In the genomic region with DNA sequence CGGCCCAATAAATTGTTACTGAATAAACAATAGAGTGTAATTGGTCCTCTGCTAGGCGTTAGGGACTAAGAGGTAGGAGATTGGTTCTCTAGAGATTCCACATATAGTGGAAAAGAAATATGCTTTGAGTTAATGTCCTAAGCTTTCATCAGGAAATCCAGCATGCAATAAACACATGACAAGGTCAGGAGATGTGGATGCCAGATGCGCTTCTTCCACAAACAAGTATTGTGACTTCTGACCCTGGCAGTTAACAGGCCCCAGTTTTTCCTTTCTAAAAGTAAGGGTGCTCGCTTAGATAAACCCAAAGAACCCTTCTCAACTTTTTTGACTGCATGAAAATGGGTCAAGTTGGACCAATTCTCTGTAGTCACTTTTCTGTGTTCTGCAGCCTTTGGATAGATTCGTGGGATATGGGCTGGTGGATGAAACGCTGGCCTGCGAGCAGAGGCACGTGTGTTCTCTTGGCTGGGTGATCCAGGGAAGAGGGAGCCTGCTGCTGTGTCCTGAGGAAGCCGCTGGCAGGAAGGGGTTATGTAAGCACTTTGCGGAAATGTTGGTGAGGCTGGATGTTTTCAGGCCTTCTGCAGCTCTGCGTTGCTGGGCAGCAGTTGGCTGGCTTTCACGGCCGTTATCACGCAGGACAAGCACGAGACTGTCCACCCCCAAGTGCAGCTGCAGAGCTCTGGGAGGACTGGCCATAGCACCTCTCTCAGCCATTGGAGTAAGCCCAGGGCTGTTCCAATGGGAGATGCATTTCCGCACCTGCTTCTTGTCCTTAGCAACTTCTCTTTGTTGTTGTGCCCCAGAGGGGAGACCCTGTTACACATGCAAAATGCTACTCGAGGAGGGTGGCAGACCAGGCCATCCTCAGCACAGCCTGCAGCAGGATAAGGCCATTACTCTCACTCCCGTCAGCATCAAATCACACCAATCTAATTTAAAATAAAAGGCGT, we compare ENCODE assay signal across 14 cellular contexts.
A peak's percentile ranks its signal among the peaks of the same experiment; 100 is the strongest.
DNase-seq lines count a peak whose midpoint lies in the region; ATAC-seq and TF ChIP-seq lines count a peak whose summit lies in the region.
"Had no signal": no experiment of that assay in that cellular context is flagged by ENCODE, and none has a peak within 500 bp of the region (broad histone marks: within the 10 kb centered on the region; RNA-seq: fewer than 3 reads in every experiment).

No MANE protein-coding gene starts in this region.

- DNase-seq in NCI-H748 (lab: John Stamatoyannopoulos, UW; ENCODE audit: unreplicated experiment) = peak; percentile 26
- DNase-seq in NCI-H748 treated with DMSO at 0.1 percent for 48 hours (lab: John Stamatoyannopoulos, UW) = no peak
- DNase-seq in nephron progenitor cell = peak; percentile 3
- peak; percentile 50 for DNase-seq in ureter (ENCODE audit: low spot score)
- DNase-seq in cerebellar nuclear complex (lab: John Stamatoyannopoulos, UW) = no peak
- no peak for DNase-seq in CD8-positive, alpha-beta memory T cell
- DNase-seq: activated CD8-positive, alpha-beta T cell treated with anti-CD3 and anti-CD28 coated beads for 36 hours; central memory CD4-positive, alpha-beta T cell; GDM1; small intestine; stimulated activated naive CD8-positive, alpha-beta T cell treated with anti-CD3 and anti-CD28 coated beads, Interleukin-15, amount 100 ng/mL, for 72 hours had no signal

- no peak overlapping the region for H3K27ac Mint-ChIP-seq in nephron progenitor cell
- peak overlapping the region in 1 of 8 donors; percentile 9 for H3K27ac Mint-ChIP-seq in CD8-positive, alpha-beta memory T cell
- H3K27ac Mint-ChIP-seq: activated CD8-positive, alpha-beta T cell treated with anti-CD3 and anti-CD28 coated beads for 36 hours had no signal

- 54 to 70% methylated on average over 7 to 11 of the region's 19 CpGs for WGBS in gastroesophageal sphincter (ENCODE audit: low coverage in 1 of 2), 2 donors

- TF ChIP-seq CTCF in gastroesophageal sphincter (IDR thresholded peaks at IDR 0.05) (no peak), nephron progenitor cell (IDR thresholded peaks at IDR 0.05) (no peak)

- POLR2A ChIA-PET in CD8-positive, alpha-beta memory T cell (lab: Charles Lee) = no interaction called here

- no peak overlapping the region for H3K4me3 ChIP-seq in gastroesophageal sphincter
- H3K4me3 ChIP-seq in CD8-positive, alpha-beta memory T cell (ENCODE audit: low read length) = no peak overlapping the region
- H3K4me3 ChIP-seq: SK-N-MC had no signal

- H3K27me3 ChIP-seq in gastroesophageal sphincter = no peaks in the 10 kb centered on the region
- H3K27me3 ChIP-seq in CD8-positive, alpha-beta memory T cell (ENCODE audit: insufficient read depth, low read length, poor library complexity, severe bottlenecking) = no peaks in the 10 kb centered on the region

- H3K9me3 ChIP-seq in gastroesophageal sphincter = no peaks in the 10 kb centered on the region
- no peaks in the 10 kb centered on the region for H3K9me3 ChIP-seq in CD8-positive, alpha-beta memory T cell (ENCODE audit: low read length)

- ATAC-seq in gastroesophageal sphincter (peak; percentile 79), GM21619 (IDR thresholded peaks at IDR 0.05; ENCODE audit: unreplicated experiment) (no peak)
- ATAC-seq: activated CD8-positive, alpha-beta T cell treated with anti-CD3 and anti-CD28 coated beads for 36 hours; stimulated activated naive CD8-positive, alpha-beta T cell treated with anti-CD3 and anti-CD28 coated beads, Interleukin-15, amount 100 ng/mL, for 72 hours had no signal

- no peak for TF ChIP-seq EP300 in gastroesophageal sphincter (IDR thresholded peaks at IDR 0.05)

- no peaks in the 10 kb centered on the region for H3K36me3 Mint-ChIP-seq in nephron progenitor cell (ENCODE audit: low read depth)
- no peaks in the 10 kb centered on the region for H3K36me3 Mint-ChIP-seq in CD8-positive, alpha-beta memory T cell

- no peaks in the 10 kb centered on the region for H3K36me3 ChIP-seq in gastroesophageal sphincter
- H3K36me3 ChIP-seq in CD8-positive, alpha-beta memory T cell (ENCODE audit: insufficient read depth, low read length) = no peaks in the 10 kb centered on the region

- peaks cover 35% of the 10 kb centered on the region for H3K4me1 Mint-ChIP-seq in nephron progenitor cell
- H3K4me1 Mint-ChIP-seq in CD8-positive, alpha-beta memory T cell = peaks cover 10 to 23% (median 12%) of the 10 kb centered on the region in 3 donors

- peak overlapping the region in 1 of 4 donors; percentile 31 for H3K27ac ChIP-seq in gastroesophageal sphincter
- H3K27ac ChIP-seq in CD8-positive, alpha-beta memory T cell (ENCODE audit: low read depth, low read length) = no peak overlapping the region
- H3K27ac ChIP-seq: SK-N-MC had no signal

- CTCF ChIA-PET in CD8-positive, alpha-beta memory T cell (lab: Charles Lee) = no interaction called here

- no peaks in the 10 kb centered on the region for H3K9me3 Mint-ChIP-seq in nephron progenitor cell
- peaks cover 0 to 1% (median 0%) of the 10 kb centered on the region in 5 donors for H3K9me3 Mint-ChIP-seq in CD8-positive, alpha-beta memory T cell
- H3K9me3 Mint-ChIP-seq: activated CD8-positive, alpha-beta T cell treated with anti-CD3 and anti-CD28 coated beads for 36 hours; stimulated activated naive CD8-positive, alpha-beta T cell treated with anti-CD3 and anti-CD28 coated beads, Interleukin-15, amount 100 ng/mL, for 72 hours had no signal

- TF ChIP-seq POLR2A in gastroesophageal sphincter (IDR thresholded peaks at IDR 0.05) = no peak

- H3K4me3 Mint-ChIP-seq in nephron progenitor cell = no peak overlapping the region
- H3K4me3 Mint-ChIP-seq in CD8-positive, alpha-beta memory T cell = no peak overlapping the region
- H3K4me3 Mint-ChIP-seq: activated CD8-positive, alpha-beta T cell treated with anti-CD3 and anti-CD28 coated beads for 36 hours; stimulated activated naive CD8-positive, alpha-beta T cell treated with anti-CD3 and anti-CD28 coated beads, Interleukin-15, amount 100 ng/mL, for 72 hours had no signal

- peaks cover 35% of the 10 kb centered on the region for H3K27me3 Mint-ChIP-seq in nephron progenitor cell (ENCODE audit: low read depth, poor library complexity)
- H3K27me3 Mint-ChIP-seq in CD8-positive, alpha-beta memory T cell = peaks cover 1 to 3% of the 10 kb centered on the region in 2 donors
- H3K27me3 Mint-ChIP-seq: stimulated activated naive CD8-positive, alpha-beta T cell treated with anti-CD3 and anti-CD28 coated beads, Interleukin-15, amount 100 ng/mL, for 72 hours had no signal

- no peaks in the 10 kb centered on the region for H3K4me1 ChIP-seq in gastroesophageal sphincter
- peaks cover 7% of the 10 kb centered on the region for H3K4me1 ChIP-seq in CD8-positive, alpha-beta memory T cell (ENCODE audit: insufficient read depth, low read length)

Comparison
In these comparisons a context has a peak if more than half of its experiments do, and no peak if none do; other contexts are left out.
1. DNase-seq: peak in NCI-H748 (single experiment), nephron progenitor cell (single experiment) and ureter (single experiment); none in NCI-H748 treated with DMSO at 0.1 percent for 48 hours (single experiment), cerebellar nuclear complex (0 of 2) and CD8-positive, alpha-beta memory T cell (0 of 5).